16 cellular contexts compared by ENCODE assay signal in the genomic region with DNA sequence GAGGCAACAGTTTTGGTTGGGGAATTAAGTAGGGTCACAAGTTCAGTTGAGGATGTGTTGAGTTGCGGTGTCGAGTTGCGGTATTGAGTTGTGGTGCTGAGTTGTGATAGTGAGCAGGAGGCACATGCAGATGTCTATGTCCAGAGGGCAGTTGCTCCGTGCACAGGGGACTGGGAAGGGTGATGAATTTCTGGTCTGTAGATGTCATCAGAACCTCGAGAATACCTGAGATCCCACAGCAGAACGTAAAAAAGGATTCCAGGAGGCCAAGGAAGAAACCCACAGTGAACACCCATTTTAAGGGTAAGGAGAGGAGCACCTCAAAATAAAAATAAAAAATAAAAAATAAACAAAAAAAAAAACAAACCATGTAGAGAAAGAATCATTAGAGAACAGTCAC.
"Had no signal": no experiment of that assay in that cellular context is flagged by ENCODE, and none has a peak within 500 bp of the region (broad histone marks: within the 10 kb centered on the region; RNA-seq: fewer than 3 reads in every experiment).

No MANE protein-coding gene starts in this region.

- H3K4me3 ChIP-seq: esophagus squamous epithelium, gastroesophageal sphincter, mucosa of descending colon, ovary, right atrium auricular region, tibial artery, upper lobe of left lung, uterus had no signal

- H3K27ac ChIP-seq: esophagus squamous epithelium, gastroesophageal sphincter, ovary, right atrium auricular region, tibial artery, upper lobe of left lung, uterus had no signal

- DNase-seq: effector memory CD8-positive, alpha-beta T cell; esophagus squamous epithelium; glutamatergic neuron; immature natural killer cell; left ventricle myocardium superior; mucosa of descending colon; naive thymus-derived CD8-positive, alpha-beta T cell; nucleus accumbens; ovary; small intestine; stimulated activated CD4-positive, alpha-beta T cell treated with anti-CD3 and anti-CD28 coated beads, Interleukin-2, amount 100 ng/mL, for 48 hours; tibial artery; upper lobe of left lung; uterus had no signal

- ATAC-seq: effector memory CD8-positive, alpha-beta T cell; gastroesophageal sphincter; left ventricle myocardium superior; mucosa of descending colon; naive thymus-derived CD8-positive, alpha-beta T cell had no signal

- H3K36me3 ChIP-seq: esophagus squamous epithelium, gastroesophageal sphincter, ovary, right atrium auricular region, tibial artery, upper lobe of left lung, uterus had no signal

- H3K27me3 ChIP-seq: esophagus squamous epithelium, gastroesophageal sphincter, ovary, right atrium auricular region, tibial artery, upper lobe of left lung, uterus had no signal

- H3K4me1 ChIP-seq: uterus had no signal

- H3K9me3 ChIP-seq: esophagus squamous epithelium, gastroesophageal sphincter, mucosa of descending colon, ovary, right atrium auricular region, tibial artery, upper lobe of left lung, uterus had no signal
